In the genomic region with DNA sequence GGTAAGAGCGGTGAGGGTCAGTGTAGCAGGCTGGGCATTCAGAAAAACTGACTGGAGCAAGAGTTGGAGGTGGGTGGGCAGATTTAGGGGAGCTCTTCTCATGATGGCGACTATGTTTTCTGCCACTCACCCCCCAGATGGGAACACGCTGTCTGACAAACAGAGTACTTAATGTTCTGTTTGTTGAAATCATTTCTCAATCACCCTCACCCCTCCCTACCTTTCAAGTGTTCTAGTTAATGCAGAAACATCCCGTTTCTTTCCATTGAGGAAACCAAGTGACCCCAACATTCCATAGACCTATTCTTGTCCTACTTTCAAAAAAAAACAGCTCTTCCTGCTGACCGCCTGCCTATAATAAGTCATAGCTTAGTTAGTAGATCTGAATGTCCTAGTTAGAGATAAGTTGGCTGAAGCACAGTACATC, we compare ENCODE assay signal across 1 cellular context.
TF ChIP-seq lines count a peak whose summit lies in the region.

No MANE protein-coding gene starts in this region.

TF ChIP-seq in HepG2, 621 proteins besides CTCF, POLR2A, EP300 and RAD21 (continued from another document and continues in another):
- TF ChIP-seq, protein P1, sequence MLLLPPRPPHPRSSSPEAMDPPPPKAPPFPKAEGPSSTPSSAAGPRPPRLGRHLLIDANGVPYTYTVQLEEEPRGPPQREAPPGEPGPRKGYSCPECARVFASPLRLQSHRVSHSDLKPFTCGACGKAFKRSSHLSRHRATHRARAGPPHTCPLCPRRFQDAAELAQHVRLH (CRISPR knock-in tag; IDR thresholded peaks at IDR 0.05; ENCODE audit: borderline replicate concordance, low read depth) = no peak
- TF ChIP-seq SMARCE1 (IDR thresholded peaks at IDR 0.05; ENCODE audit: borderline replicate concordance) (no peak), ZBTB40 (IDR thresholded peaks at IDR 0.05) (no peak), ZBTB40 (CRISPR knock-in tag; IDR thresholded peaks at IDR 0.05) (no peak), ZNF670 (CRISPR knock-in tag; IDR thresholded peaks at IDR 0.05; ENCODE audit: borderline replicate concordance) (no peak), ZNF503 (CRISPR knock-in tag; IDR thresholded peaks at IDR 0.05) (no peak), TRIM22 (IDR thresholded peaks at IDR 0.05) (no peak), AFF4 (CRISPR knock-in tag; IDR thresholded peaks at IDR 0.05) (no peak), KLF13 (CRISPR knock-in tag; IDR thresholded peaks at IDR 0.05) (no peak), ELF4 (CRISPR knock-in tag; IDR thresholded peaks at IDR 0.05; ENCODE audit: borderline replicate concordance) (no peak), ZNF691 (CRISPR knock-in tag; IDR thresholded peaks at IDR 0.05; ENCODE audit: borderline replicate concordance, low read depth) (no peak), MAFF (IDR thresholded peaks at IDR 0.05; ENCODE audit: low read depth, low read length) (no peak), SIN3A (IDR thresholded peaks at IDR 0.05; ENCODE audit: borderline replicate concordance, low read depth, low read length) (no peak), AHR (CRISPR knock-in tag; IDR thresholded peaks at IDR 0.05) (no peak), ZMYM2 (CRISPR knock-in tag; IDR thresholded peaks at IDR 0.05) (no peak), RNF2 (conservative IDR thresholded peaks at IDR 0.05; ENCODE audit: low read depth) (no peak), ZNF205 (CRISPR knock-in tag; IDR thresholded peaks at IDR 0.05) (0 out of 2 replicates have a peak, but pooled peaks have one; percentile 27), MYC (CRISPR knock-in tag; IDR thresholded peaks at IDR 0.05; ENCODE audit: borderline replicate concordance) (no peak), PAF1 (CRISPR knock-in tag; IDR thresholded peaks at IDR 0.05) (no peak), ATM (IDR thresholded peaks at IDR 0.05; ENCODE audit: borderline replicate concordance) (no peak), SP2 (CRISPR knock-in tag; IDR thresholded peaks at IDR 0.05) (no peak), ZBTB4 (CRISPR knock-in tag; IDR thresholded peaks at IDR 0.05; ENCODE audit: borderline replicate concordance) (no peak), ZNF30 (CRISPR knock-in tag; IDR thresholded peaks at IDR 0.05) (no peak), NCOA5 (CRISPR knock-in tag; IDR thresholded peaks at IDR 0.05) (no peak), LCORL (IDR thresholded peaks at IDR 0.05) (no peak), LCORL (CRISPR knock-in tag; IDR thresholded peaks at IDR 0.05) (no peak), ZSCAN22 (CRISPR knock-in tag; IDR thresholded peaks at IDR 0.05) (no peak), DRAP1 (CRISPR knock-in tag; IDR thresholded peaks at IDR 0.05) (peak; percentile 19; the same call in 1 of the 2 replicates), GATAD2A (CRISPR knock-in tag; IDR thresholded peaks at IDR 0.05) (peak; percentile 50), SNAI1 (CRISPR knock-in tag; IDR thresholded peaks at IDR 0.05; ENCODE audit: borderline replicate concordance) (no peak)
- TF ChIP-seq, protein P2, sequence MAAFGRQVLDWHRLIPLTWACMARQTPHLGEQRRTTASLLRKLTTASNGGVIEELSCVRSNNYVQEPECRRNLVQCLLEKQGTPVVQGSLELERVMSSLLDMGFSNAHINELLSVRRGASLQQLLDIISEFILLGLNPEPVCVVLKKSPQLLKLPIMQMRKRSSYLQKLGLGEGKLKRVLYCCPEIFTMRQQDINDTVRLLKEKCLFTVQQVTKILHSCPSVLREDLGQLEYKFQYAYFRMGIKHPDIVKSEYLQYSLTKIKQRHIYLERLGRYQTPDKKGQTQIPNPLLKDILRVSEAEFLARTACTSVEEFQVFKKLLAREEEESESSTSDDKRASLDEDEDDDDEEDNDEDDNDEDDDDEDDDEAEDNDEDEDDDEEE (CRISPR knock-in tag; IDR thresholded peaks at IDR 0.05) = no peak
